14 cellular contexts compared by ENCODE assay signal in the genomic region with DNA sequence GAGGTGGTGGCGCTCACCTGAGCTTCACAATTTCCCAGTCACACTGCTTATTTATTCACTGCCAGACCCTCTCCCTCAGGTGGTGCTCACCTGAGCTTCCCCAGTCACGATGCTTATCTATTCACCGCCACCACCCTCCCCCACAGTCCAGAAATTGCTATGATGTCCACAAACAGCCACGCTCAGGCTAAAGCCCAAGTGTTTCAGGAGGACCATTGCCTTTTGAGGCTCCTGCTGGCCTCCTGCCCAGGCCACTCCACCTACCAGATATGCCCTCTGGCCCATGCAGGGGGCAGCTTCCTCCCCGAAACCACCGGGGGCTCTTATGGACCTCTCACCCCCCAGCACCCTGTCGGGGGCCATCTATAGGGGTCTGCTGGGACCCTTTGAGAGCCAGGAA. TPM values are rescaled to one million over a fixed set of nuclear protein-coding genes. Genes with fewer than 3 reads are reported as not detected.
DNase-seq lines count a peak whose midpoint lies in the region; ATAC-seq and TF ChIP-seq lines count a peak whose summit lies in the region.
"Had no signal": no experiment of that assay in that cellular context is flagged by ENCODE, and none has a peak within 500 bp of the region (broad histone marks: within the 10 kb centered on the region; RNA-seq: fewer than 3 reads in every experiment).

No MANE protein-coding gene starts in this region.

- H3K36me3 Mint-ChIP-seq in activated CD8-positive, alpha-beta T cell treated with anti-CD3 and anti-CD28 coated beads, Interleukin-2, amount 10 ng/mL, durations not matched to agents 7 days and 5 days (ENCODE audit: low read depth): peaks cover 28% of the 10 kb centered on the region
- H3K36me3 Mint-ChIP-seq in activated CD8-positive, alpha-beta T cell treated with anti-CD3 and anti-CD28 coated beads for 36 hours (ENCODE audit: low read depth): peaks cover 33% of the 10 kb centered on the region
- H3K36me3 Mint-ChIP-seq in activated T-helper 2 cell treated with anti-CD3 and anti-CD28 coated beads, Interferon-gamma antibody, Interleukin-2, Interleukin-4, amounts not matched to agents 10 μg/mL and 5 μg/mL and 100 μg/mL, durations not matched to agents 14 hours and 24 hours and 36 hours (ENCODE audit: low read depth): peaks cover 39% of the 10 kb centered on the region

- H3K27ac ChIP-seq in muscle layer of colon (ENCODE audit: low read depth, low read length) (peak overlapping the region; percentile 100), thoracic aorta (peak overlapping the region; percentile 100), suprapubic skin (no peak overlapping the region)
- H3K27ac ChIP-seq: right lobe of liver had no signal

- ATAC-seq in activated CD8-positive, alpha-beta T cell treated with anti-CD3 and anti-CD28 coated beads, Interleukin-2, amount 10 ng/mL, durations not matched to agents 7 days and 5 days: no peak
- ATAC-seq in activated CD8-positive, alpha-beta T cell treated with anti-CD3 and anti-CD28 coated beads for 36 hours: no peak
- no peak for ATAC-seq in thoracic aorta (ENCODE audit: insufficient number of reproducible peaks, low FRiP score, low read depth)
- ATAC-seq: activated T-cell treated with anti-CD3 and anti-CD28 coated beads, Interleukin-2, amount 50 U/mL, for 4 hours; esophagus mucosa; right lobe of liver had no signal

- H3K4me1 ChIP-seq in muscle layer of colon (ENCODE audit: insufficient read depth, low read length) (peaks cover 65% of the 10 kb centered on the region), thoracic aorta (ENCODE audit: control insufficient read depth in 1 of 2, low read depth in 2 of 2) (peaks cover 55 to 82% of the 10 kb centered on the region in 2 donors), suprapubic skin (peaks cover 48% of the 10 kb centered on the region)
- H3K4me1 ChIP-seq: right lobe of liver had no signal

- H3K27ac Mint-ChIP-seq in activated CD8-positive, alpha-beta T cell treated with anti-CD3 and anti-CD28 coated beads, Interleukin-2, amount 10 ng/mL, durations not matched to agents 7 days and 5 days: peak overlapping the region; percentile 18
- H3K27ac Mint-ChIP-seq in activated CD8-positive, alpha-beta T cell treated with anti-CD3 and anti-CD28 coated beads for 36 hours: no peak overlapping the region
- peak overlapping the region; percentile 29 for H3K27ac Mint-ChIP-seq in activated T-helper 2 cell treated with anti-CD3 and anti-CD28 coated beads, Interferon-gamma antibody, Interleukin-2, Interleukin-4, amounts not matched to agents 10 μg/mL and 5 μg/mL and 100 μg/mL, durations not matched to agents 14 hours and 24 hours and 36 hours

- H3K4me3 ChIP-seq in muscle layer of colon (ENCODE audit: low read depth in 1 of 2, low read length in 2 of 2): peak overlapping the region; percentile 2 to 61
- peak overlapping the region; percentile 90 for H3K4me3 ChIP-seq in thoracic aorta
- H3K4me3 ChIP-seq in suprapubic skin: no peak overlapping the region
- H3K4me3 ChIP-seq: right lobe of liver had no signal

- POLR2A ChIA-PET in activated CD8-positive, alpha-beta T cell treated with anti-CD3 and anti-CD28 coated beads, Interleukin-2, amount 10 ng/mL, durations not matched to agents 7 days and 5 days (lab: Charles Lee): interaction anchor here (0.8 to 2.9 kb wide), 4 partner anchors 15 to 66 kb away, joined by 3 to 12 read pairs (median 3); no protein-coding TSS in a partner anchor
- POLR2A ChIA-PET in activated CD8-positive, alpha-beta T cell treated with anti-CD3 and anti-CD28 coated beads for 36 hours (lab: Charles Lee): interaction anchor here (0.7 to 7.1 kb wide), 8 partner anchors 15 to 180 kb away, joined by 3 to 130 read pairs (median 4); a partner anchor contains a TSS

- H3K9me3 ChIP-seq in muscle layer of colon (ENCODE audit: low read length) (no peaks in the 10 kb centered on the region), thoracic aorta (no peaks in the 10 kb centered on the region), suprapubic skin (no peaks in the 10 kb centered on the region)
- H3K9me3 ChIP-seq: right lobe of liver had no signal

- peak overlapping the region; percentile 82 for H3K9ac ChIP-seq in muscle layer of colon (ENCODE audit: low read length)

- H3K27me3 ChIP-seq in muscle layer of colon (ENCODE audit: control insufficient read depth in 1 of 2, insufficient read depth in 2 of 2, low read length in 2 of 2): no peaks in the 10 kb centered on the region
- H3K27me3 ChIP-seq in thoracic aorta (replicated peaks; ENCODE audit: insufficient read depth): no peaks in the 10 kb centered on the region
- H3K27me3 ChIP-seq in suprapubic skin: no peaks in the 10 kb centered on the region
- H3K27me3 ChIP-seq: right lobe of liver had no signal

- H3K4me3 Mint-ChIP-seq in activated CD8-positive, alpha-beta T cell treated with anti-CD3 and anti-CD28 coated beads, Interleukin-2, amount 10 ng/mL, durations not matched to agents 7 days and 5 days: no peak overlapping the region
- no peak overlapping the region for H3K4me3 Mint-ChIP-seq in activated CD8-positive, alpha-beta T cell treated with anti-CD3 and anti-CD28 coated beads for 36 hours
- no peak overlapping the region for H3K4me3 Mint-ChIP-seq in activated T-helper 2 cell treated with anti-CD3 and anti-CD28 coated beads, Interferon-gamma antibody, Interleukin-2, Interleukin-4, amounts not matched to agents 10 μg/mL and 5 μg/mL and 100 μg/mL, durations not matched to agents 14 hours and 24 hours and 36 hours (ENCODE audit: low read depth)
- H3K4me3 Mint-ChIP-seq: activated T-cell treated with anti-CD3 and anti-CD28 coated beads, Interleukin-2, amount 50 U/mL, for 4 hours had no signal

- intact Hi-C loops in activated CD8-positive, alpha-beta T cell treated with anti-CD3 and anti-CD28 coated beads for 36 hours (cut with micrococcal nuclease): no loop called here
- intact Hi-C loops in activated T-helper 2 cell treated with anti-CD3 and anti-CD28 coated beads, Interferon-gamma antibody, Interleukin-2, Interleukin-4, amounts not matched to agents 10 μg/mL and 5 μg/mL and 100 μg/mL, durations not matched to agents 14 hours and 24 hours and 36 hours (cut with micrococcal nuclease): no loop called here

- no peaks in the 10 kb centered on the region for H3K9me3 Mint-ChIP-seq in activated CD8-positive, alpha-beta T cell treated with anti-CD3 and anti-CD28 coated beads, Interleukin-2, amount 10 ng/mL, durations not matched to agents 7 days and 5 days (ENCODE audit: insufficient read depth)
- H3K9me3 Mint-ChIP-seq in activated CD8-positive, alpha-beta T cell treated with anti-CD3 and anti-CD28 coated beads for 36 hours: no peaks in the 10 kb centered on the region
- no peaks in the 10 kb centered on the region for H3K9me3 Mint-ChIP-seq in activated T-helper 2 cell treated with anti-CD3 and anti-CD28 coated beads, Interferon-gamma antibody, Interleukin-2, Interleukin-4, amounts not matched to agents 10 μg/mL and 5 μg/mL and 100 μg/mL, durations not matched to agents 14 hours and 24 hours and 36 hours
- H3K9me3 Mint-ChIP-seq: activated T-cell treated with anti-CD3 and anti-CD28 coated beads, Interleukin-2, amount 50 U/mL, for 4 hours had no signal

- TF ChIP-seq CTCF in activated CD8-positive, alpha-beta T cell treated with anti-CD3 and anti-CD28 coated beads for 36 hours (IDR thresholded peaks at IDR 0.05): no peak
- TF ChIP-seq CTCF in thoracic aorta (IDR thresholded peaks at IDR 0.05) (no peak), suprapubic skin (IDR thresholded peaks at IDR 0.05) (no peak)

- TF ChIP-seq EP300 in suprapubic skin (IDR thresholded peaks at IDR 0.05): no peak

- peaks cover 56% of the 10 kb centered on the region for H3K36me3 ChIP-seq in muscle layer of colon (ENCODE audit: insufficient read depth, low read length)
- peaks cover 60% of the 10 kb centered on the region for H3K36me3 ChIP-seq in thoracic aorta
- peaks cover 45% of the 10 kb centered on the region for H3K36me3 ChIP-seq in suprapubic skin

- peaks cover 43% of the 10 kb centered on the region for H3K4me1 Mint-ChIP-seq in activated CD8-positive, alpha-beta T cell treated with anti-CD3 and anti-CD28 coated beads, Interleukin-2, amount 10 ng/mL, durations not matched to agents 7 days and 5 days (ENCODE audit: low read depth)
- peaks cover 28% of the 10 kb centered on the region for H3K4me1 Mint-ChIP-seq in activated CD8-positive, alpha-beta T cell treated with anti-CD3 and anti-CD28 coated beads for 36 hours (ENCODE audit: low read depth)
- H3K4me1 Mint-ChIP-seq in activated T-helper 2 cell treated with anti-CD3 and anti-CD28 coated beads, Interferon-gamma antibody, Interleukin-2, Interleukin-4, amounts not matched to agents 10 μg/mL and 5 μg/mL and 100 μg/mL, durations not matched to agents 14 hours and 24 hours and 36 hours (ENCODE audit: low read depth): peaks cover 17% of the 10 kb centered on the region

- no peak for TF ChIP-seq POLR2A in suprapubic skin (IDR thresholded peaks at IDR 0.05)

- CTCF ChIA-PET in activated CD8-positive, alpha-beta T cell treated with anti-CD3 and anti-CD28 coated beads, Interleukin-2, amount 10 ng/mL, durations not matched to agents 7 days and 5 days (lab: Charles Lee): interaction anchor here (0.6 to 4.4 kb wide), 9 partner anchors 9 to 103 kb away, joined by 3 to 19 read pairs (median 7); no protein-coding TSS in a partner anchor
- CTCF ChIA-PET in activated CD8-positive, alpha-beta T cell treated with anti-CD3 and anti-CD28 coated beads for 36 hours (lab: Charles Lee): interaction anchor here (1.0 to 4.8 kb wide), 9 partner anchors 9 to 114 kb away, joined by 3 to 30 read pairs (median 7); no protein-coding TSS in a partner anchor

- DNase-seq in activated CD8-positive, alpha-beta T cell treated with anti-CD3 and anti-CD28 coated beads, Interleukin-2, amount 10 ng/mL, durations not matched to agents 7 days and 5 days: no peak
- no peak for DNase-seq in activated CD8-positive, alpha-beta T cell treated with anti-CD3 and anti-CD28 coated beads for 36 hours
- DNase-seq in activated T-helper 2 cell treated with anti-CD3 and anti-CD28 coated beads, Interferon-gamma antibody, Interleukin-2, Interleukin-4, amounts not matched to agents 10 μg/mL and 5 μg/mL and 100 μg/mL, durations not matched to agents 14 hours and 24 hours and 36 hours (ENCODE audit: low spot score): no peak
- no peak for DNase-seq in thoracic aorta (ENCODE audit: low spot score)
- no peak for DNase-seq in NCI-H2227 (lab: John Stamatoyannopoulos, UW; ENCODE audit: unreplicated experiment)
- no peak for DNase-seq in HT-29 (ENCODE audit: low spot score)
- no peak for DNase-seq in suprapubic skin (ENCODE audit: low spot score in 2 of 2)
- DNase-seq: activated T-cell treated with anti-CD3 and anti-CD28 coated beads, Interleukin-2, amount 50 U/mL, for 4 hours; midbrain; NCI-H2227 treated with DMSO at 0.1 percent for 48 hours; right lobe of liver had no signal

- 86% methylated on average over 7 of the region's 7 CpGs for WGBS in suprapubic skin

- peaks cover 1% of the 10 kb centered on the region for H3K27me3 Mint-ChIP-seq in activated CD8-positive, alpha-beta T cell treated with anti-CD3 and anti-CD28 coated beads, Interleukin-2, amount 10 ng/mL, durations not matched to agents 7 days and 5 days (ENCODE audit: low read depth)
- H3K27me3 Mint-ChIP-seq in activated CD8-positive, alpha-beta T cell treated with anti-CD3 and anti-CD28 coated beads for 36 hours: no peaks in the 10 kb centered on the region
- H3K27me3 Mint-ChIP-seq in activated T-helper 2 cell treated with anti-CD3 and anti-CD28 coated beads, Interferon-gamma antibody, Interleukin-2, Interleukin-4, amounts not matched to agents 10 μg/mL and 5 μg/mL and 100 μg/mL, durations not matched to agents 14 hours and 24 hours and 36 hours (ENCODE audit: low read depth): peaks cover 2% of the 10 kb centered on the region

RNA-seq across cellular contexts. Expression of a gene that starts 4.6 kb away (rescaled TPM):
- total RNA-seq in activated CD8-positive, alpha-beta T cell treated with anti-CD3 and anti-CD28 coated beads, Interleukin-2, amount 10 ng/mL, durations not matched to agents 7 days and 5 days: 10 to 100 TPM; 62.5 to 67.3 TPM
- 10 to 100 TPM; 68.4 to 73.0 TPM for total RNA-seq in activated CD8-positive, alpha-beta T cell treated with anti-CD3 and anti-CD28 coated beads for 36 hours
- 85.4 and 86.9 TPM in 2 replicates for total RNA-seq in activated T-helper 2 cell treated with anti-CD3 and anti-CD28 coated beads, Interferon-gamma antibody, Interleukin-2, Interleukin-4, amounts not matched to agents 10 μg/mL and 5 μg/mL and 100 μg/mL, durations not matched to agents 14 hours and 24 hours and 36 hours
- 100 to 1,000 TPM; 626 to 891 TPM for total RNA-seq in thoracic aorta
- 32.2 and 34.7 TPM in 2 replicates for total RNA-seq in HT-29 (2014; rRNA removed; shearing (Covaris generic))
- total RNA-seq in suprapubic skin: 10 to 100 TPM; 28.7 to 41.3 (median 32.0) TPM

RNA-seq across cellular contexts. Expression of a gene that starts 16.8 kb away (rescaled TPM):
- total RNA-seq in activated CD8-positive, alpha-beta T cell treated with anti-CD3 and anti-CD28 coated beads, Interleukin-2, amount 10 ng/mL, durations not matched to agents 7 days and 5 days: 1 to 10 TPM; 7.3 to 7.8 TPM
- total RNA-seq in activated CD8-positive, alpha-beta T cell treated with anti-CD3 and anti-CD28 coated beads for 36 hours: 1 to 10 TPM; 7.4 to 8.0 TPM
- 3.3 and 4.9 TPM in 2 replicates for total RNA-seq in activated T-helper 2 cell treated with anti-CD3 and anti-CD28 coated beads, Interferon-gamma antibody, Interleukin-2, Interleukin-4, amounts not matched to agents 10 μg/mL and 5 μg/mL and 100 μg/mL, durations not matched to agents 14 hours and 24 hours and 36 hours
- total RNA-seq in thoracic aorta (10 to 100 TPM; 20.5 to 35.6 TPM), suprapubic skin (1 to 10 TPM in 3 of 4 donors, under 1 TPM in 1; 0.89 to 7.3 (median 1.8) TPM)
- total RNA-seq in HT-29 (2014; rRNA removed; shearing (Covaris generic)): 1.6 and 1.9 TPM in 2 replicates
- total RNA-seq: RPMI7951 had no signal

RNA-seq across cellular contexts. Expression of a gene that starts 19.4 kb away (rescaled TPM):
- total RNA-seq in activated CD8-positive, alpha-beta T cell treated with anti-CD3 and anti-CD28 coated beads, Interleukin-2, amount 10 ng/mL, durations not matched to agents 7 days and 5 days: 100 to 1,000 TPM in 1 of 2 experiments, 10 to 100 TPM in 1; 92.9 to 104 TPM
- total RNA-seq in activated CD8-positive, alpha-beta T cell treated with anti-CD3 and anti-CD28 coated beads for 36 hours: 100 to 1,000 TPM; 101 to 105 TPM
- 28.7 and 32.9 TPM in 2 replicates for total RNA-seq in activated T-helper 2 cell treated with anti-CD3 and anti-CD28 coated beads, Interferon-gamma antibody, Interleukin-2, Interleukin-4, amounts not matched to agents 10 μg/mL and 5 μg/mL and 100 μg/mL, durations not matched to agents 14 hours and 24 hours and 36 hours
- total RNA-seq in thoracic aorta (100 to 1,000 TPM in 1 of 2 donors, 10 to 100 TPM in 1; 91.2 to 132 TPM), suprapubic skin (10 to 100 TPM; 13.1 to 43.4 (median 25.3) TPM)
- 11.3 and 12.9 TPM in 2 replicates for total RNA-seq in HT-29 (2014; rRNA removed; shearing (Covaris generic))

RNA-seq across cellular contexts. Expression of a gene that starts 23.9 kb away (rescaled TPM):
- total RNA-seq in activated CD8-positive, alpha-beta T cell treated with anti-CD3 and anti-CD28 coated beads, Interleukin-2, amount 10 ng/mL, durations not matched to agents 7 days and 5 days: 100 to 1,000 TPM; 135 to 149 TPM
- total RNA-seq in activated CD8-positive, alpha-beta T cell treated with anti-CD3 and anti-CD28 coated beads for 36 hours: 100 to 1,000 TPM; 226 to 228 TPM
- total RNA-seq in activated T-helper 2 cell treated with anti-CD3 and anti-CD28 coated beads, Interferon-gamma antibody, Interleukin-2, Interleukin-4, amounts not matched to agents 10 μg/mL and 5 μg/mL and 100 μg/mL, durations not matched to agents 14 hours and 24 hours and 36 hours: 138 and 144 TPM in 2 replicates
- total RNA-seq in thoracic aorta: 100 to 1,000 TPM in 1 of 2 donors, 10 to 100 TPM in 1; 53.7 to 138 TPM
- 240 and 269 TPM in 2 replicates for total RNA-seq in HT-29 (2014; rRNA removed; shearing (Covaris generic))
- total RNA-seq in suprapubic skin: 100 to 1,000 TPM in 2 of 4 donors, 10 to 100 TPM in 2; 83.8 to 148 (median 103) TPM

RNA-seq across cellular contexts. Expression of a gene that starts 46.2 kb away (rescaled TPM):
- 10 to 100 TPM in 1 of 2 experiments, 1 to 10 TPM in 1; 9.8 to 11.6 TPM for total RNA-seq in activated CD8-positive, alpha-beta T cell treated with anti-CD3 and anti-CD28 coated beads, Interleukin-2, amount 10 ng/mL, durations not matched to agents 7 days and 5 days
- 10 to 100 TPM; 32.6 to 36.4 TPM for total RNA-seq in activated CD8-positive, alpha-beta T cell treated with anti-CD3 and anti-CD28 coated beads for 36 hours
- 12.1 and 13.0 TPM in 2 replicates for total RNA-seq in activated T-helper 2 cell treated with anti-CD3 and anti-CD28 coated beads, Interferon-gamma antibody, Interleukin-2, Interleukin-4, amounts not matched to agents 10 μg/mL and 5 μg/mL and 100 μg/mL, durations not matched to agents 14 hours and 24 hours and 36 hours
- 10 to 100 TPM in 1 of 2 donors, 1 to 10 TPM in 1; 4.1 to 11.0 TPM for total RNA-seq in thoracic aorta
- total RNA-seq in HT-29 (2014; rRNA removed; shearing (Covaris generic)): 69.3 and 86.7 TPM in 2 replicates
- total RNA-seq in suprapubic skin: 1 to 10 TPM; 5.7 to 9.8 (median 7.8) TPM
